9 cellular contexts compared by ENCODE assay signal in genomic region chrX:131068945-131069719, GRCh38.
DNase-seq lines count a peak whose midpoint lies in the region; TF ChIP-seq lines count a peak whose summit lies in the region.
"Had no signal": no experiment of that assay in that cellular context is flagged by ENCODE, and none has a peak within 500 bp of the region (broad histone marks: within the 10 kb centered on the region; RNA-seq: fewer than 3 reads in every experiment).

No MANE protein-coding gene starts in this region.

- DNase-seq in GM06990 (ENCODE audit: extremely low read depth, insufficient read length) (peak; percentile 24), HAP-1 (ENCODE audit: low spot score in 2 of 2) (peak; percentile 61 to 91), RPMI8226 (peak; percentile 47), NCI-H1436 treated with DMSO at 0.1 percent for 48 hours (lab: John Stamatoyannopoulos, UW) (no peak), GOT3 (lab: John Stamatoyannopoulos, UW) (no peak)
- no peak for DNase-seq in effector CD4-positive, alpha-beta T cell
- DNase-seq in activated CD4-positive, CD25-positive, alpha-beta regulatory T cell treated with anti-CD3 and anti-CD28 coated beads, Interleukin-2, amount 50 U/mL, for 72 hours: no peak

- no peaks in the 10 kb centered on the region for H3K36me3 ChIP-seq in GM06990 (ENCODE audit: control insufficient read depth, insufficient read depth, low read length)
- no peaks in the 10 kb centered on the region for H3K36me3 ChIP-seq in HAP-1 (replicated peaks)
- H3K36me3 ChIP-seq in iPS-15b (ENCODE audit: control insufficient read depth, insufficient read depth, low read length): no peaks in the 10 kb centered on the region
- H3K36me3 ChIP-seq: SJSA1 had no signal

- in situ Hi-C loops in HAP-1 (cut with MboI; ENCODE audit: low sequenced_read_pairs): no loop called here

- H3K9me3 ChIP-seq in HAP-1: no peaks in the 10 kb centered on the region
- H3K9me3 ChIP-seq in iPS-15b (ENCODE audit: control insufficient read depth, insufficient read depth, low read length): no peaks in the 10 kb centered on the region
- H3K9me3 ChIP-seq: SJSA1 had no signal

- no peak overlapping the region for H3K9ac ChIP-seq in iPS-15b (ENCODE audit: low read depth, low read length)

- peak; percentile 49 for TF ChIP-seq CTCF in GM06990 (IDR thresholded peaks at IDR 0.05; ENCODE audit: insufficient read depth, low read length, poor library complexity, severe bottlenecking)

- no peaks in the 10 kb centered on the region; the same call in none of the 2 replicates for H3K27me3 ChIP-seq in GM06990 (replicated peaks; ENCODE audit: control insufficient read depth, insufficient read depth, low read length)
- peaks cover 6% of the 10 kb centered on the region; the same call in 1 of the 2 replicates for H3K27me3 ChIP-seq in HAP-1 (ENCODE audit: low read depth)
- H3K27me3 ChIP-seq in iPS-15b (ENCODE audit: control insufficient read depth, insufficient read depth, low read length): peaks cover 72% of the 10 kb centered on the region
- H3K27me3 ChIP-seq: SJSA1 had no signal

- H3K4me3 ChIP-seq in GM06990 (replicated peaks; ENCODE audit: low read depth, low read length) (no peak overlapping the region), HAP-1 (peak overlapping the region; percentile 11), iPS-15b (ENCODE audit: low read depth, low read length) (peak overlapping the region; percentile 67)
- H3K4me3 ChIP-seq: SJSA1 had no signal

- H3K4me1 ChIP-seq in HAP-1 (no peaks in the 10 kb centered on the region; the same call in 1 of the 2 replicates), iPS-15b (ENCODE audit: control insufficient read depth, insufficient read depth, low read length) (peaks cover 12% of the 10 kb centered on the region)
- H3K4me1 ChIP-seq: SJSA1 had no signal

Comparison
In these comparisons a context has a peak if more than half of its experiments do, and no peak if none do; other contexts are left out.
1. DNase-seq: peak in GM06990 (single experiment), HAP-1 (2 of 2) and RPMI8226 (single experiment); none in effector CD4-positive, alpha-beta T cell (single experiment), NCI-H1436 treated with DMSO at 0.1 percent for 48 hours (single experiment), activated CD4-positive, CD25-positive, alpha-beta regulatory T cell treated with anti-CD3 and anti-CD28 coated beads, Interleukin-2, amount 50 U/mL, for 72 hours (single experiment) and GOT3 (single experiment).